ENCODE assay signal across 20 cellular contexts in genomic region chr22:23446796-23447350, GRCh38.
DNase-seq lines count a peak whose midpoint lies in the region; ATAC-seq, FAIRE-seq and TF ChIP-seq lines count a peak whose summit lies in the region.
"Had no signal": no experiment of that assay in that cellular context is flagged by ENCODE, and none has a peak within 500 bp of the region (broad histone marks: within the 10 kb centered on the region; RNA-seq: fewer than 3 reads in every experiment).

No MANE protein-coding gene starts in this region.

- H3K9me3 ChIP-seq in HepG2 (ENCODE audit: low read length) = no peaks in the 10 kb centered on the region
- no peaks in the 10 kb centered on the region for H3K9me3 ChIP-seq in right lobe of liver
- H3K9me3 ChIP-seq in neuronal stem cell (replicated peaks in 1 of 2; ENCODE audit: control insufficient read depth in 2 of 2, insufficient read depth in 1 of 2, low read depth in 1 of 2, low read length in 2 of 2) = peaks cover 2 to 4% of the 10 kb centered on the region in 2 donors
- H3K9me3 ChIP-seq: HAP-1 had no signal

- no peak overlapping the region for H2BK120ac ChIP-seq in neuronal stem cell (ENCODE audit: low read depth, low read length)

- H3K9ac ChIP-seq in HepG2 (ENCODE audit: insufficient read depth, low read depth, low read length) (no peak overlapping the region), neuronal stem cell (ENCODE audit: low read depth, low read length, poor library complexity) (peak overlapping the region; percentile 21)

- no peak for TF ChIP-seq RAD21 in HepG2 (CRISPR knock-in tag; IDR thresholded peaks at IDR 0.05)

- DNase-seq in HepG2 (ENCODE audit: low spot score) = no peak
- DNase-seq in right lobe of liver = no peak
- DNase-seq in activated T-helper 1 cell treated with anti-CD3 and anti-CD28 coated beads, Interleukin-12 subunit alpha, Interleukin-12 subunit beta, Interleukin-2, Interleukin-4 antibody, amounts not matched to agents 30 ng/mL and 10 ng/mL and 1 ng/mL, durations not matched to agents 14 hours and 24 hours and 36 hours (ENCODE audit: low spot score) = no peak
- no peak for DNase-seq in neuronal stem cell (ENCODE audit: low spot score)
- no peak for DNase-seq in DMS114 treated with DMSO at 0.1 percent for 48 hours (lab: John Stamatoyannopoulos, UW; ENCODE audit: unreplicated experiment)
- DNase-seq in left ventricle myocardium superior = no peak
- no peak for DNase-seq in ACHN
- DNase-seq: 8988T; C1 segment of cervical spinal cord; Calu3; CD4-positive, alpha-beta memory T cell; COR-L47; DMS153; DND-41; GOT3; HFFc6 had no signal

- H3K36me3 ChIP-seq in HepG2 (replicated peaks in 1 of 2; ENCODE audit: control insufficient read depth in 1 of 2, insufficient read depth in 2 of 2, low read length in 2 of 2) = no peaks in the 10 kb centered on the region
- H3K36me3 ChIP-seq in right lobe of liver = no peaks in the 10 kb centered on the region
- no peaks in the 10 kb centered on the region for H3K36me3 ChIP-seq in neuronal stem cell (replicated peaks in 1 of 2; ENCODE audit: control insufficient read depth in 2 of 2, insufficient read depth in 2 of 2, low read length in 2 of 2)
- H3K36me3 ChIP-seq: HAP-1 had no signal

- H3K14ac ChIP-seq in neuronal stem cell (ENCODE audit: low read length) = peak overlapping the region; percentile 56

- H2BK15ac ChIP-seq in neuronal stem cell (ENCODE audit: low read length) = no peak overlapping the region

- no peak overlapping the region for H3K4ac ChIP-seq in neuronal stem cell (ENCODE audit: low read length)

- TF ChIP-seq EP300 in HepG2 (IDR thresholded peaks at IDR 0.05; ENCODE audit: low read depth in 2 of 2, low read length in 2 of 2) (no peak), HepG2 (CRISPR knock-in tag; IDR thresholded peaks at IDR 0.05; ENCODE audit: borderline replicate concordance) (no peak)

- no peaks in the 10 kb centered on the region for H4K20me1 ChIP-seq in HepG2 (ENCODE audit: insufficient read depth, low read length)

- peaks cover 10% of the 10 kb centered on the region for H3K9me3 Mint-ChIP-seq in activated T-helper 1 cell treated with anti-CD3 and anti-CD28 coated beads, Interleukin-12 subunit alpha, Interleukin-12 subunit beta, Interleukin-2, Interleukin-4 antibody, amounts not matched to agents 30 ng/mL and 10 ng/mL and 1 ng/mL, durations not matched to agents 14 hours and 24 hours and 36 hours

- ATAC-seq in HepG2 (no peak), right lobe of liver (no peak), left ventricle myocardium superior (no peak)
- ATAC-seq: A549 had no signal

- H3K23ac ChIP-seq in neuronal stem cell (ENCODE audit: low read depth, low read length, poor library complexity) = peak overlapping the region; percentile 73

- H3K4me1 ChIP-seq in HepG2 (ENCODE audit: insufficient read depth, low read length) (no peaks in the 10 kb centered on the region), right lobe of liver (no peaks in the 10 kb centered on the region), neuronal stem cell (ENCODE audit: control insufficient read depth in 2 of 2, insufficient read depth in 1 of 2, low read depth in 1 of 2, low read length in 2 of 2) (no peaks in the 10 kb centered on the region)
- H3K4me1 ChIP-seq: A549, HAP-1 had no signal

- H3K27me3 ChIP-seq in HepG2 (ENCODE audit: control insufficient read depth in 1 of 2, insufficient read depth in 2 of 2, low read length in 2 of 2) (peaks cover 0 to 2% of the 10 kb centered on the region in 2 experiments; a peak in 3 of 5 replicates), right lobe of liver (no peaks in the 10 kb centered on the region), neuronal stem cell (ENCODE audit: control insufficient read depth in 3 of 3, insufficient read depth in 3 of 3, low read depth in 1 of 3, low read length in 3 of 3) (no peaks in the 10 kb centered on the region)

- in situ Hi-C loops in HepG2 (cut with HindIII; ENCODE audit: extremely low pct_ligation_motif_present, low pct_unique_long_range_greater_than_20kb) = no loop called here
- in situ Hi-C loops in ACHN (cut with HindIII; ENCODE audit: low pct_ligation_motif_present, low pct_unique_long_range_greater_than_20kb, low sequenced_read_pairs) = no loop called here

- no peaks in the 10 kb centered on the region for H3K4me1 Mint-ChIP-seq in activated T-helper 1 cell treated with anti-CD3 and anti-CD28 coated beads, Interleukin-12 subunit alpha, Interleukin-12 subunit beta, Interleukin-2, Interleukin-4 antibody, amounts not matched to agents 30 ng/mL and 10 ng/mL and 1 ng/mL, durations not matched to agents 14 hours and 24 hours and 36 hours (ENCODE audit: low read depth)
- H3K4me1 Mint-ChIP-seq: CD4-positive, alpha-beta memory T cell had no signal

- no peak for FAIRE-seq in HepG2 (lab: Jason Lieb, UNC)
- FAIRE-seq: G401.6, H54 had no signal

- POLR2A ChIA-PET in HepG2 (lab: Yijun Ruan, JAX) = no interaction called here

- TF ChIP-seq POLR2A in HepG2 (IDR thresholded peaks at IDR 0.05; ENCODE audit: insufficient read depth in 1 of 2, low read depth in 2 of 2, low read length in 2 of 2) (no peak), right lobe of liver (IDR thresholded peaks at IDR 0.05) (no peak)

- no peaks in the 10 kb centered on the region for H3K79me1 ChIP-seq in neuronal stem cell (ENCODE audit: low read depth, low read length)

- H3K27ac ChIP-seq in HepG2 (ENCODE audit: extremely low read length, insufficient read depth, low read length) = no peak overlapping the region
- H3K27ac ChIP-seq in right lobe of liver = no peak overlapping the region
- H3K27ac ChIP-seq in neuronal stem cell (replicated peaks; ENCODE audit: low read length) = no peak overlapping the region
- H3K27ac ChIP-seq: A549 had no signal

- no peak overlapping the region for H3K4me2 ChIP-seq in HepG2 (ENCODE audit: low read depth, low read length)
- H3K4me2 ChIP-seq in neuronal stem cell (ENCODE audit: insufficient read depth, low read length, poor library complexity, severe bottlenecking) = no peak overlapping the region
- H3K4me2 ChIP-seq: A549 had no signal

- TF ChIP-seq CTCF in HepG2 (CRISPR knock-in tag; IDR thresholded peaks at IDR 0.05) = no peak
- TF ChIP-seq CTCF in right lobe of liver (IDR thresholded peaks at IDR 0.05) = no peak

- intact Hi-C loops in HepG2 (cut with micrococcal nuclease; ENCODE audit: unreplicated experiment) = no loop called here
- intact Hi-C loops in right lobe of liver (cut with DNase I) = no loop called here
- intact Hi-C loops in activated T-helper 1 cell treated with anti-CD3 and anti-CD28 coated beads, Interleukin-12 subunit alpha, Interleukin-12 subunit beta, Interleukin-2, Interleukin-4 antibody, amounts not matched to agents 30 ng/mL and 10 ng/mL and 1 ng/mL, durations not matched to agents 14 hours and 24 hours and 36 hours (cut with micrococcal nuclease) = no loop called here
- intact Hi-C loops in left ventricle myocardium superior (cut with micrococcal nuclease) = no loop called here

- no peak overlapping the region for H2BK5ac ChIP-seq in neuronal stem cell (ENCODE audit: low read length)

- H2AFZ ChIP-seq in HepG2 (ENCODE audit: low read length) (no peak overlapping the region), neuronal stem cell (ENCODE audit: low read length) (no peak overlapping the region)

- peaks cover 6% of the 10 kb centered on the region for H3K27me3 Mint-ChIP-seq in activated T-helper 1 cell treated with anti-CD3 and anti-CD28 coated beads, Interleukin-12 subunit alpha, Interleukin-12 subunit beta, Interleukin-2, Interleukin-4 antibody, amounts not matched to agents 30 ng/mL and 10 ng/mL and 1 ng/mL, durations not matched to agents 14 hours and 24 hours and 36 hours (ENCODE audit: insufficient read depth)

- peak overlapping the region; percentile 52 for H3K27ac Mint-ChIP-seq in activated T-helper 1 cell treated with anti-CD3 and anti-CD28 coated beads, Interleukin-12 subunit alpha, Interleukin-12 subunit beta, Interleukin-2, Interleukin-4 antibody, amounts not matched to agents 30 ng/mL and 10 ng/mL and 1 ng/mL, durations not matched to agents 14 hours and 24 hours and 36 hours
- H3K27ac Mint-ChIP-seq: HFFc6 had no signal

- no peak overlapping the region for H4K91ac ChIP-seq in neuronal stem cell (ENCODE audit: low read depth, low read length, poor library complexity)

- H3K4me3 ChIP-seq in HepG2 (replicated peaks in 1 of 3; ENCODE audit: insufficient read depth in 1 of 3, low read depth in 2 of 3, low read length in 3 of 3) = no peak overlapping the region
- H3K4me3 ChIP-seq in right lobe of liver = no peak overlapping the region
- no peak overlapping the region for H3K4me3 ChIP-seq in neuronal stem cell (ENCODE audit: low read length in 2 of 2)
- H3K4me3 ChIP-seq: A549, HAP-1 had no signal

- CTCF ChIA-PET in HepG2 (lab: Yijun Ruan, JAX; ENCODE audit: low intra/inter-chr PET ratio, low total read pairs) = no interaction called here

- WGBS in HepG2 (ENCODE audit: low lambda C conversion rate) = 55% methylated on average over 19 of the region's 30 CpGs
- 84% methylated on average over 12 of the region's 30 CpGs for WGBS in right lobe of liver (ENCODE audit: insufficient coverage, low coverage, low lambda C conversion rate, missing lambda C conversion rate)
- no CpG with 5 or more reads among the region's 30 CpGs for WGBS in neuronal stem cell (ENCODE audit: extremely low coverage in 2 of 2, insufficient read length in 2 of 2, insufficient replicate concordance in 1 of 2), 2 donors

- H2AK5ac ChIP-seq in neuronal stem cell (ENCODE audit: low read depth, low read length) = no peak overlapping the region

- H3K18ac ChIP-seq in neuronal stem cell (ENCODE audit: low read length) = no peak overlapping the region

- BruUV-seq in HepG2 (replicated peaks; lab: Mats Ljungman, UMichigan) = no TSS peak

- peaks cover 3% of the 10 kb centered on the region for H3K36me3 Mint-ChIP-seq in activated T-helper 1 cell treated with anti-CD3 and anti-CD28 coated beads, Interleukin-12 subunit alpha, Interleukin-12 subunit beta, Interleukin-2, Interleukin-4 antibody, amounts not matched to agents 30 ng/mL and 10 ng/mL and 1 ng/mL, durations not matched to agents 14 hours and 24 hours and 36 hours (ENCODE audit: low read depth)
- H3K36me3 Mint-ChIP-seq: CD4-positive, alpha-beta memory T cell had no signal

- H3K4me3 Mint-ChIP-seq in activated T-helper 1 cell treated with anti-CD3 and anti-CD28 coated beads, Interleukin-12 subunit alpha, Interleukin-12 subunit beta, Interleukin-2, Interleukin-4 antibody, amounts not matched to agents 30 ng/mL and 10 ng/mL and 1 ng/mL, durations not matched to agents 14 hours and 24 hours and 36 hours = no peak overlapping the region
- H3K4me3 Mint-ChIP-seq: CD4-positive, alpha-beta memory T cell; HFFc6 had no signal

- H4K8ac ChIP-seq in neuronal stem cell (ENCODE audit: low read depth, low read length) = peak overlapping the region; percentile 65

- no peaks in the 10 kb centered on the region for H3K79me2 ChIP-seq in HepG2 (ENCODE audit: insufficient read depth, low read length)

- H2BK12ac ChIP-seq in neuronal stem cell (ENCODE audit: low read length) = no peak overlapping the region
